9 cellular contexts compared by ENCODE assay signal in genomic region chr2:10330700-10331032, GRCh38. TPM values are rescaled to one million over a fixed set of nuclear protein-coding genes. Genes with fewer than 3 reads are reported as not detected.
A peak's percentile ranks its signal among the peaks of the same experiment; 100 is the strongest.
DNase-seq lines count a peak whose midpoint lies in the region; ATAC-seq, FAIRE-seq and TF ChIP-seq lines count a peak whose summit lies in the region.
"Had no signal": no experiment of that assay in that cellular context is flagged by ENCODE, and none has a peak within 500 bp of the region (broad histone marks: within the 10 kb centered on the region; RNA-seq: fewer than 3 reads in every experiment).

No MANE protein-coding gene starts in this region.

- no peak for FAIRE-seq in kidney (lab: Jason Lieb, UNC)
- FAIRE-seq: A204.1 had no signal

- H3K36me3 ChIP-seq in kidney (ENCODE audit: control insufficient read depth in 1 of 2, insufficient read depth in 2 of 2, low read length in 2 of 2): no peaks in the 10 kb centered on the region

- no peak for TF ChIP-seq CTCF in kidney (IDR thresholded peaks at IDR 0.05; ENCODE audit: borderline replicate concordance, extremely low read depth, insufficient read depth)

- CTCF ChIA-PET in activated CD4-positive, alpha-beta T cell treated with anti-CD3 and anti-CD28 coated beads, Interleukin-2, amount 10 ng/mL, durations not matched to agents 7 days and 5 days (lab: Charles Lee): interaction anchor here (1.0 to 2.2 kb wide), 5 partner anchors 11 to 104 kb away, joined by 3 to 6 read pairs (median 3); no protein-coding TSS in a partner anchor
- CTCF ChIA-PET in T-cell (lab: Charles Lee): interaction anchor here in 1 of 2 donors (3.0 kb wide), 1 partner anchor 28 kb away, joined by 26 read pairs; the partner anchor contains the start of gene HPCAL1

- peaks cover 21% of the 10 kb centered on the region for H3K36me3 Mint-ChIP-seq in activated CD4-positive, alpha-beta T cell treated with anti-CD3 and anti-CD28 coated beads, Interleukin-2, amount 10 ng/mL, durations not matched to agents 7 days and 5 days (ENCODE audit: low read depth)
- peaks cover 10% of the 10 kb centered on the region for H3K36me3 Mint-ChIP-seq in T-cell
- H3K36me3 Mint-ChIP-seq in stimulated activated effector memory CD8-positive, alpha-beta T cell treated with anti-CD3 and anti-CD28 coated beads, Interleukin-12 subunit alpha, Interleukin-12 subunit beta, amount 100 ng/mL, for 72 hours: peaks cover 38% of the 10 kb centered on the region

- intact Hi-C loops in kidney (cut with DNase I): no loop called here

- ATAC-seq in T-cell (replicated peaks in 1 of 4) (no peak), HG02981 (IDR thresholded peaks at IDR 0.05; ENCODE audit: unreplicated experiment) (no peak), HG02852 (IDR thresholded peaks at IDR 0.05; ENCODE audit: unreplicated experiment) (no peak)
- ATAC-seq in stimulated activated effector memory CD8-positive, alpha-beta T cell treated with anti-CD3 and anti-CD28 coated beads, Interleukin-12 subunit alpha, Interleukin-12 subunit beta, amount 100 ng/mL, for 72 hours: no peak

- H3K9ac ChIP-seq in kidney (ENCODE audit: low read length in 2 of 2): peak overlapping the region in 1 of 2 donors; percentile 53

- H3K4me3 ChIP-seq in kidney (ENCODE audit: low read length in 2 of 2): no peak overlapping the region

- peak overlapping the region; percentile 86 for H3K4me3 Mint-ChIP-seq in activated CD4-positive, alpha-beta T cell treated with anti-CD3 and anti-CD28 coated beads, Interleukin-2, amount 10 ng/mL, durations not matched to agents 7 days and 5 days
- peak overlapping the region; percentile 89 to 91 (median 89) for H3K4me3 Mint-ChIP-seq in T-cell
- H3K4me3 Mint-ChIP-seq in stimulated activated effector memory CD8-positive, alpha-beta T cell treated with anti-CD3 and anti-CD28 coated beads, Interleukin-12 subunit alpha, Interleukin-12 subunit beta, amount 100 ng/mL, for 72 hours: peak overlapping the region; percentile 96

- H3K9me3 Mint-ChIP-seq in activated CD4-positive, alpha-beta T cell treated with anti-CD3 and anti-CD28 coated beads, Interleukin-2, amount 10 ng/mL, durations not matched to agents 7 days and 5 days: peaks cover 5% of the 10 kb centered on the region
- H3K9me3 Mint-ChIP-seq in T-cell: no peaks in the 10 kb centered on the region
- no peaks in the 10 kb centered on the region for H3K9me3 Mint-ChIP-seq in stimulated activated effector memory CD8-positive, alpha-beta T cell treated with anti-CD3 and anti-CD28 coated beads, Interleukin-12 subunit alpha, Interleukin-12 subunit beta, amount 100 ng/mL, for 72 hours

- no peaks in the 10 kb centered on the region for H3K27me3 Mint-ChIP-seq in activated CD4-positive, alpha-beta T cell treated with anti-CD3 and anti-CD28 coated beads, Interleukin-2, amount 10 ng/mL, durations not matched to agents 7 days and 5 days
- no peaks in the 10 kb centered on the region for H3K27me3 Mint-ChIP-seq in T-cell

- H3K27ac Mint-ChIP-seq in activated CD4-positive, alpha-beta T cell treated with anti-CD3 and anti-CD28 coated beads, Interleukin-2, amount 10 ng/mL, durations not matched to agents 7 days and 5 days: peak overlapping the region; percentile 96
- peak overlapping the region; percentile 99 for H3K27ac Mint-ChIP-seq in T-cell
- H3K27ac Mint-ChIP-seq in stimulated activated effector memory CD8-positive, alpha-beta T cell treated with anti-CD3 and anti-CD28 coated beads, Interleukin-12 subunit alpha, Interleukin-12 subunit beta, amount 100 ng/mL, for 72 hours: peak overlapping the region; percentile 98

- peaks cover 77% of the 10 kb centered on the region for H3K4me1 Mint-ChIP-seq in activated CD4-positive, alpha-beta T cell treated with anti-CD3 and anti-CD28 coated beads, Interleukin-2, amount 10 ng/mL, durations not matched to agents 7 days and 5 days
- H3K4me1 Mint-ChIP-seq in T-cell: peaks cover 88 to 91% (median 88%) of the 10 kb centered on the region in 3 donors
- H3K4me1 Mint-ChIP-seq in stimulated activated effector memory CD8-positive, alpha-beta T cell treated with anti-CD3 and anti-CD28 coated beads, Interleukin-12 subunit alpha, Interleukin-12 subunit beta, amount 100 ng/mL, for 72 hours: peaks cover 89% of the 10 kb centered on the region

- DNase-seq in activated CD4-positive, alpha-beta T cell treated with anti-CD3 and anti-CD28 coated beads, Interleukin-2, amount 10 ng/mL, durations not matched to agents 7 days and 5 days: peak; percentile 15
- no peak for DNase-seq in activated CD4-positive, alpha-beta T cell treated with anti-CD3 and anti-CD28 coated beads, Interleukin-2, amount 50 U/mL, for 1 hour
- DNase-seq in T-cell (peak in 3 of 34 experiments; percentile 11 to 31 (median 19)), kidney (no peak), mucosa of gallbladder (ENCODE audit: low spot score) (no peak)
- no peak for DNase-seq in stimulated activated effector memory CD8-positive, alpha-beta T cell treated with anti-CD3 and anti-CD28 coated beads, Interleukin-12 subunit alpha, Interleukin-12 subunit beta, amount 100 ng/mL, for 72 hours (ENCODE audit: low spot score in 2 of 2)

- H3K9me3 ChIP-seq in kidney (ENCODE audit: control insufficient read depth in 1 of 2, low read length in 2 of 2): peaks cover 0 to 6% of the 10 kb centered on the region in 2 donors

- H3K27ac ChIP-seq in kidney (ENCODE audit: low read depth in 2 of 2, low read length in 2 of 2): peak overlapping the region; percentile 33 to 65

- POLR2A ChIA-PET in activated CD4-positive, alpha-beta T cell treated with anti-CD3 and anti-CD28 coated beads, Interleukin-2, amount 10 ng/mL, durations not matched to agents 7 days and 5 days (lab: Charles Lee): interaction anchor here (1.0 kb wide), 1 partner anchor 10 kb away, joined by 3 read pairs; no protein-coding TSS in a partner anchor
- POLR2A ChIA-PET in T-cell (lab: Charles Lee): no interaction called here

- peaks cover 47 to 49% of the 10 kb centered on the region in 2 donors for H3K4me1 ChIP-seq in kidney (ENCODE audit: control insufficient read depth in 1 of 2, insufficient read depth in 1 of 2, low read depth in 1 of 2, low read length in 2 of 2)

RNA-seq across cellular contexts. Expression of gene HPCAL1, which starts 28.0 kb away (rescaled TPM):
- total RNA-seq in activated CD4-positive, alpha-beta T cell treated with anti-CD3 and anti-CD28 coated beads, Interleukin-2, amount 10 ng/mL, durations not matched to agents 7 days and 5 days: 10 to 100 TPM; 61.6 to 63.6 TPM
- total RNA-seq in T-cell (10 to 100 TPM; 39.5 to 87.3 (median 83.2) TPM), kidney (47.3 TPM), mucosa of gallbladder (44.0 TPM)
- polyA plus RNA-seq in kidney (ENCODE audit: insufficient read depth, low read depth, low replicate concordance): 121 TPM
